In genomic region chr1:62269439-62269838, GRCh38 we compare ENCODE assay signal across 34 cellular contexts. TPM values are rescaled to one million over a fixed set of nuclear protein-coding genes. Genes with fewer than 3 reads are reported as not detected.
"Had no signal": no experiment of that assay in that cellular context is flagged by ENCODE, and none has a peak within 500 bp of the region (broad histone marks: within the 10 kb centered on the region; RNA-seq: fewer than 3 reads in every experiment).

No MANE protein-coding gene starts in this region.

- H3K4me3 Mint-ChIP-seq: activated B cell treated with CpG ODN at 0.5 μM for 24 hours; activated CD4-positive, alpha-beta memory T cell treated with anti-CD3 and anti-CD28 coated beads for 36 hours; activated CD4-positive, alpha-beta T cell treated with anti-CD3 and anti-CD28 coated beads, Interleukin-2, amount 10 ng/mL, durations not matched to agents 24 days and 14 days; activated CD8-positive, alpha-beta T cell treated with anti-CD3 and anti-CD28 coated beads for 36 hours; activated naive CD4-positive, alpha-beta T cell treated with anti-CD3 and anti-CD28 coated beads for 36 hours; activated naive CD8-positive, alpha-beta T cell treated with anti-CD3 and anti-CD28 coated beads for 36 hours; T-helper 1 cell treated with Interleukin-12 subunit alpha and Interleukin-12 subunit beta and Interleukin-4 antibody, amounts not matched to agents 30 μg/mL and 1 μg/mL, for 36 hours; T-helper 2 cell treated with Interferon-gamma antibody and Interleukin-4, amounts not matched to agents 5 μg/mL and 100 μg/mL, for 36 hours had no signal

- H3K4me3 ChIP-seq: body of pancreas, breast epithelium had no signal

- H3K4me1 ChIP-seq: breast epithelium had no signal

- ATAC-seq: activated CD8-positive, alpha-beta T cell treated with anti-CD3 and anti-CD28 coated beads for 36 hours; activated naive CD4-positive, alpha-beta T cell treated with anti-CD3 and anti-CD28 coated beads, Interleukin-2, amount 50 U/mL, for 72 hours; body of pancreas had no signal

- H3K9me3 ChIP-seq: body of pancreas, breast epithelium had no signal

- H3K9me3 Mint-ChIP-seq: activated B cell treated with CpG ODN at 0.5 μM for 24 hours; activated CD4-positive, alpha-beta memory T cell treated with anti-CD3 and anti-CD28 coated beads for 36 hours; activated CD4-positive, alpha-beta T cell treated with anti-CD3 and anti-CD28 coated beads, Interleukin-2, amount 10 ng/mL, durations not matched to agents 24 days and 14 days; activated naive CD4-positive, alpha-beta T cell treated with anti-CD3 and anti-CD28 coated beads for 36 hours; T-helper 1 cell treated with Interleukin-12 subunit alpha and Interleukin-12 subunit beta and Interleukin-4 antibody, amounts not matched to agents 30 μg/mL and 1 μg/mL, for 36 hours; T-helper 2 cell treated with Interferon-gamma antibody and Interleukin-4, amounts not matched to agents 5 μg/mL and 100 μg/mL, for 36 hours had no signal

- FAIRE-seq: astrocyte, TTC549 had no signal

- DNase-seq: activated B cell treated with CpG ODN at 0.5 μM for 24 hours; activated CD4-positive, alpha-beta memory T cell treated with anti-CD3 and anti-CD28 coated beads for 36 hours; activated CD4-positive, alpha-beta T cell treated with anti-CD3 and anti-CD28 coated beads for 4 hours; activated CD4-positive, alpha-beta T cell treated with anti-CD3 and anti-CD28 coated beads, Interleukin-2, amount 10 ng/mL, durations not matched to agents 24 days and 14 days; activated CD4-positive, alpha-beta T cell treated with anti-CD3 and anti-CD28 coated beads, Interleukin-2, amount 50 U/mL, for 1 hour; activated CD4-positive, alpha-beta T cell treated with anti-CD3 and anti-CD28 coated beads, Interleukin-2, amount 50 U/mL, for 4 hours; activated CD4-positive, CD25-positive, alpha-beta regulatory T cell treated with anti-CD3 and anti-CD28 coated beads, Interleukin-2, amount 50 U/mL, for 72 hours; activated CD8-positive, alpha-beta memory T cell treated with anti-CD3 and anti-CD28 coated beads, Interleukin-2, amount 50 U/mL, for 4 hours; activated CD8-positive, alpha-beta T cell treated with anti-CD3 and anti-CD28 coated beads for 36 hours; activated effector memory CD4-positive, alpha-beta T cell treated with anti-CD3 and anti-CD28 coated beads, Interleukin-2, amount 50 U/mL, for 16 hours; activated gamma-delta T cell treated with Interleukin-2 at 50 U/mL for 16 hours; activated naive CD4-positive, alpha-beta T cell; activated naive CD4-positive, alpha-beta T cell treated with anti-CD3 and anti-CD28 coated beads for 36 hours; activated naive CD4-positive, alpha-beta T cell treated with anti-CD3 and anti-CD28 coated beads, Interleukin-2, amount 50 U/mL, for 16 hours; activated naive CD8-positive, alpha-beta T cell treated with anti-CD3 and anti-CD28 coated beads for 36 hours; activated T-cell treated with anti-CD3 and anti-CD28 coated beads for 4 hours; activated T-cell treated with anti-CD3 and anti-CD28 coated beads, Interleukin-2, amount 50 U/mL, for 1 hour; activated T-cell treated with anti-CD3 and anti-CD28 coated beads, Interleukin-2, amount 50 U/mL, for 48 hours; aorta; body of pancreas; brain microvascular endothelial cell; central memory CD4-positive, alpha-beta T cell; cerebellar nuclear complex; T-helper 1 cell; T-helper 2 cell; T-helper 9 cell had no signal

- H3K27ac ChIP-seq: body of pancreas, brain microvascular endothelial cell, breast epithelium, VCaP had no signal

- H3K27me3 Mint-ChIP-seq: activated B cell treated with CpG ODN at 0.5 μM for 24 hours; activated CD4-positive, alpha-beta memory T cell treated with anti-CD3 and anti-CD28 coated beads for 36 hours; activated CD4-positive, alpha-beta T cell treated with anti-CD3 and anti-CD28 coated beads, Interleukin-2, amount 10 ng/mL, durations not matched to agents 24 days and 14 days; activated CD8-positive, alpha-beta T cell treated with anti-CD3 and anti-CD28 coated beads for 36 hours; activated naive CD8-positive, alpha-beta T cell treated with anti-CD3 and anti-CD28 coated beads for 36 hours had no signal

- H3K36me3 Mint-ChIP-seq: activated CD4-positive, alpha-beta memory T cell treated with anti-CD3 and anti-CD28 coated beads for 36 hours had no signal

- H3K27me3 ChIP-seq: body of pancreas, brain microvascular endothelial cell, breast epithelium had no signal

- H3K36me3 ChIP-seq: brain microvascular endothelial cell, breast epithelium had no signal

- H3K27ac Mint-ChIP-seq: activated B cell treated with CpG ODN at 0.5 μM for 24 hours; activated CD4-positive, alpha-beta memory T cell treated with anti-CD3 and anti-CD28 coated beads for 36 hours; activated CD4-positive, alpha-beta T cell treated with anti-CD3 and anti-CD28 coated beads, Interleukin-2, amount 10 ng/mL, durations not matched to agents 24 days and 14 days; activated CD8-positive, alpha-beta T cell treated with anti-CD3 and anti-CD28 coated beads for 36 hours; activated naive CD4-positive, alpha-beta T cell treated with anti-CD3 and anti-CD28 coated beads for 36 hours; T-helper 1 cell treated with Interleukin-12 subunit alpha and Interleukin-12 subunit beta and Interleukin-4 antibody, amounts not matched to agents 30 μg/mL and 1 μg/mL, for 36 hours; T-helper 2 cell treated with Interferon-gamma antibody and Interleukin-4, amounts not matched to agents 5 μg/mL and 100 μg/mL, for 36 hours had no signal

RNA-seq across cellular contexts. Expression of gene KANK4, which starts 49.8 kb away (rescaled TPM):
- total RNA-seq: activated B cell treated with CpG ODN at 0.5 μM for 24 hours; activated CD4-positive, alpha-beta memory T cell treated with anti-CD3 and anti-CD28 coated beads for 36 hours; activated CD4-positive, alpha-beta T cell treated with anti-CD3 and anti-CD28 coated beads, Interleukin-2, amount 10 ng/mL, durations not matched to agents 24 days and 14 days; activated CD8-positive, alpha-beta memory T cell treated with anti-CD3 and anti-CD28 coated beads for 36 hours; activated CD8-positive, alpha-beta T cell treated with anti-CD3 and anti-CD28 coated beads for 36 hours; activated naive CD4-positive, alpha-beta T cell treated with anti-CD3 and anti-CD28 coated beads for 36 hours; activated naive CD4-positive, alpha-beta T cell treated with anti-CD3 and anti-CD28 coated beads, Interleukin-2, amount 50 U/mL, for 72 hours; activated naive CD8-positive, alpha-beta T cell treated with anti-CD3 and anti-CD28 coated beads for 36 hours had no signal
